ENCODE assay signal across 8 cellular contexts in the genomic region with DNA sequence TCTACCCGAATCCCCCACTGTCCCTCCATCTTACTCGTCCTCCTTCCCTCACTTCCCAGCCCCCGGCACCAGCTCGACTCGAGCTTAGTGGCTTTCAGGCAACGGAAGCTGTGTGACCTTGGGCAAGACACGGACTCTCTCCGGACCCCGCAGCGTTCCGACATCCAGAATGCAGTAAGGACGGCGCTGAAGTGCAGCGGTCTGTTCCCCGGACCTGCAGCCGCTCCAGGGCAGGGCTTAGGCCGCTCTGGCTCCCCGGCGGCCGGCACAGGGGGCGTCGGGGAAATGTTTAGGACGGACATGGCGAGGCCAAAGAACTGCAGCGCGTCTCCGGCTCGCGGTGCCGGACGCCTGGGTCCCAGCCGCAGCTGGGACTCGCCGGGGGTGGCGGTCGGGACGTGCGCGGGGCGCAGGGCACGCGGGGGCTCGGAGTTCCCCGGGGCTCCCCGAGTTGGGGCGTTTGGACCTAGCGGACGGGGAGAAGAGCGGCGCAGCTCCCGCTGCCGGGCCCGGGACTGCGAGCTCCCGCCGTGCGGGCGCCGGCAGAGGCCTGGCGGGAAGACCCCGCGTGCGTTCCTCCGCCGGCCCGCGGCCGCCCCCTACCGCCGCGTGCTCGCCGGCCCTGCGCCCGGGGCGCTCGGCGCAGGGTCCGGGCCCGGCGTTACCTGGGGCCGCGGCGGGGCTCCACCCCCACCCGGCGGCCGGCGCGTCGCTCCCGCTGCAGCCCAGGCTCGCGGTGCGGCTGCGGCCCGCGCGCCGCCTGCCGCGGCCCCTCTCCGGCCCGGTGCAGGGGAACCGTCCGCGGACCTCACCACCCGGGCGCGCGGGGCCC. TPM values are rescaled to one million over a fixed set of nuclear protein-coding genes. Genes with fewer than 3 reads are reported as not detected.
DNase-seq lines count a peak whose midpoint lies in the region; ATAC-seq and TF ChIP-seq lines count a peak whose summit lies in the region.

No MANE protein-coding gene starts in this region.

- H3K9me1 ChIP-seq in IMR-90 (ENCODE audit: insufficient read depth, low read length), result no peaks in the 10 kb centered on the region

- no peak overlapping the region for H4K91ac ChIP-seq in IMR-90 (ENCODE audit: insufficient read depth, low read depth, low read length)

- peak; percentile 42 for TF ChIP-seq RAD21 in IMR-90 (IDR thresholded peaks at IDR 0.05; ENCODE audit: low read length)

- no peak overlapping the region for H2BK5ac ChIP-seq in IMR-90 (ENCODE audit: low read depth, low read length, poor library complexity, severe bottlenecking)

- intact Hi-C loops in IMR-90 (cut with micrococcal nuclease) (no loop called here), left cardiac atrium (cut with DNase I) (loop anchor here in 1 of 2 donors (5.0 kb wide), 1 partner anchor 126 kb away; the partner anchor contains the start of gene CLTB)
- intact Hi-C loops in activated naive CD4-positive, alpha-beta T cell treated with anti-CD3 and anti-CD28 coated beads for 36 hours (cut with micrococcal nuclease), result loop anchor here (1.0 to 5.0 kb wide), 4 partner anchors 8 to 479 kb away; partner anchors contain the start of genes CLTB, HIGD2A, NOP16 and ZNF346

- H3K14ac ChIP-seq in IMR-90 (replicated peaks; ENCODE audit: low read depth, low read length), result no peak overlapping the region

- H2AFZ ChIP-seq in IMR-90 (replicated peaks; ENCODE audit: low read length, poor library complexity), result peak overlapping the region; percentile 84

- peak; percentile 41 for ATAC-seq in GM21529 (IDR thresholded peaks at IDR 0.05; ENCODE audit: unreplicated experiment)
- peak; percentile 66 for ATAC-seq in IMR-90 (ENCODE audit: low read depth)
- peak; percentile 25 to 48 for ATAC-seq in left cardiac atrium

- BruUV-seq in IMR-90 (replicated peaks; lab: Mats Ljungman, UMichigan), result no TSS peak

- peak overlapping the region; percentile 46 for H3K4me3 ChIP-seq in IMR-90 (ENCODE audit: insufficient read depth, low read depth, low read length)

- in situ Hi-C loops in IMR-90 (cut with MboI; ENCODE audit: low sequenced_read_pairs), result no loop called here

- 0 out of 2 replicates have a peak overlapping the region, but pooled peaks have one; percentile 29 for H2AK5ac ChIP-seq in IMR-90 (ENCODE audit: low read depth, low read length)

- H3K4ac ChIP-seq in IMR-90 (ENCODE audit: low read depth, low read length), result peak overlapping the region; percentile 54

- POLR2A ChIA-PET in IMR-90 (lab: Charles Lee; ENCODE audit: unreplicated experiment), result interaction anchor here (0.6 kb wide), 2 partner anchors 101 to 200 kb away, joined by 5 to 8 read pairs; no protein-coding TSS in a partner anchor

- dilution Hi-C loops in IMR-90 (cut with HindIII; ENCODE audit: low sequenced_read_pairs, unreplicated experiment), result no loop called here

- peak overlapping the region; percentile 85 for H3K4me2 ChIP-seq in IMR-90 (ENCODE audit: low read depth, low read length)

- peak; percentile 46 for TF ChIP-seq CTCF in IMR-90 (conservative IDR thresholded peaks at IDR 0.05; ENCODE audit: low read depth, low read length)

- no peaks in the 10 kb centered on the region for H3K27me3 Mint-ChIP-seq in activated naive CD4-positive, alpha-beta T cell treated with anti-CD3 and anti-CD28 coated beads for 36 hours (ENCODE audit: low read depth)

- H3K27me3 ChIP-seq in IMR-90 (ENCODE audit: control insufficient read depth, insufficient read depth, low read length), result no peaks in the 10 kb centered on the region; the same call in 1 of the 2 replicates

- no peak overlapping the region; the same call in 1 of the 2 replicates for H3K27ac ChIP-seq in IMR-90 (ENCODE audit: insufficient read depth, low read length)

- no peak for TF ChIP-seq POLR2A in IMR-90 (IDR thresholded peaks at IDR 0.05; ENCODE audit: low read depth, low read length)

- DNase-seq in NCI-H748 (lab: John Stamatoyannopoulos, UW; ENCODE audit: unreplicated experiment) (peak; percentile 69), NCI-H748 treated with DMSO at 0.1 percent for 48 hours (lab: John Stamatoyannopoulos, UW) (no peak), IMR-90 (peak; percentile 23), left cardiac atrium (peak; percentile 38), retina (peak; percentile 66), GF-D8 (lab: John Stamatoyannopoulos, UW) (no peak)
- DNase-seq in activated naive CD4-positive, alpha-beta T cell treated with anti-CD3 and anti-CD28 coated beads for 36 hours, result peak; percentile 33

- peak overlapping the region; percentile 90 for H3K27ac Mint-ChIP-seq in activated naive CD4-positive, alpha-beta T cell treated with anti-CD3 and anti-CD28 coated beads for 36 hours

- peak overlapping the region; percentile 27; the same call in 1 of the 2 replicates for H2BK120ac ChIP-seq in IMR-90 (ENCODE audit: low read depth, low read length)

- peaks cover 9% of the 10 kb centered on the region for H3K4me1 ChIP-seq in IMR-90 (ENCODE audit: control insufficient read depth, insufficient read depth, low read length)

- no peaks in the 10 kb centered on the region for H4K20me1 ChIP-seq in IMR-90 (ENCODE audit: insufficient read depth, low read length)

- H3K9ac ChIP-seq in IMR-90 (ENCODE audit: low read depth, low read length), result peak overlapping the region; percentile 42

- CTCF ChIA-PET in IMR-90 (lab: Yijun Ruan, JAX), result interaction anchor here (1.0 kb wide), 1 partner anchor 67 kb away, joined by 4 read pairs; no protein-coding TSS in a partner anchor
- CTCF ChIA-PET in activated naive CD4-positive, alpha-beta T cell treated with anti-CD3 and anti-CD28 coated beads for 36 hours (lab: Charles Lee), result interaction anchor here (0.6 to 3.5 kb wide), 8 partner anchors 9 to 884 kb away, joined by 3 to 21 read pairs (median 3); partner anchors contain the start of gene CLTB

- no peaks in the 10 kb centered on the region for H3K36me3 Mint-ChIP-seq in activated naive CD4-positive, alpha-beta T cell treated with anti-CD3 and anti-CD28 coated beads for 36 hours (ENCODE audit: low read depth)

- H3K79me1 ChIP-seq in IMR-90 (ENCODE audit: low read depth in 1 of 2, low read length in 2 of 2), result no peaks in the 10 kb centered on the region; a peak in 1 of 4 replicates

- 2% methylated on average over 77 of the region's 110 CpGs; no CpG with 5 or more reads in 1 of the 2 experiments for WGBS in IMR-90 (ENCODE audit: extremely low coverage in 2 of 2, insufficient read length in 1 of 2), 2 experiments

- H3K4me1 Mint-ChIP-seq in activated naive CD4-positive, alpha-beta T cell treated with anti-CD3 and anti-CD28 coated beads for 36 hours (ENCODE audit: low read depth), result peaks cover 64% of the 10 kb centered on the region

- H4K5ac ChIP-seq in IMR-90 (ENCODE audit: low read depth, low read length), result peak overlapping the region; percentile 35; the same call in 1 of the 2 replicates

- H2AK9ac ChIP-seq in IMR-90 (replicated peaks; ENCODE audit: low read depth, low read length, poor library complexity), result peak overlapping the region; percentile 71

- H3K9me3 ChIP-seq in IMR-90 (ENCODE audit: control insufficient read depth, insufficient read depth, low read length), result no peaks in the 10 kb centered on the region

- H3K23ac ChIP-seq in IMR-90 (ENCODE audit: low read depth, low read length), result peak overlapping the region; percentile 59

- no peak overlapping the region for H3K18ac ChIP-seq in IMR-90 (ENCODE audit: low read depth, low read length)

- H4K8ac ChIP-seq in IMR-90 (ENCODE audit: low read depth in 2 of 2, low read length in 2 of 2), result peak overlapping the region; percentile 53 to 70; a peak in 2 of 4 replicates

- H3K36me3 ChIP-seq in IMR-90 (ENCODE audit: control insufficient read depth, insufficient read depth, low read length), result no peaks in the 10 kb centered on the region

- no peak overlapping the region for H2BK15ac ChIP-seq in IMR-90 (ENCODE audit: low read depth, low read length)

- no peak overlapping the region for H3K56ac ChIP-seq in IMR-90 (ENCODE audit: extremely low read depth, insufficient read depth, low read length)

- H2BK20ac ChIP-seq in IMR-90 (ENCODE audit: low read depth, low read length), result 0 out of 2 replicates have a peak overlapping the region, but pooled peaks have one; percentile 36

- H3K4me3 Mint-ChIP-seq in activated naive CD4-positive, alpha-beta T cell treated with anti-CD3 and anti-CD28 coated beads for 36 hours, result peak overlapping the region; percentile 88

- no peaks in the 10 kb centered on the region for H3K9me3 Mint-ChIP-seq in activated naive CD4-positive, alpha-beta T cell treated with anti-CD3 and anti-CD28 coated beads for 36 hours

TF ChIP-seq in IMR-90, 13 proteins besides CTCF, POLR2A, EP300 and RAD21:
- no peak for TF ChIP-seq RCOR1 (IDR thresholded peaks at IDR 0.05; ENCODE audit: insufficient replicate concordance, low read length)
- TF ChIP-seq SMC3 (IDR thresholded peaks at IDR 0.05; ENCODE audit: low read depth, low read length), result 0 out of 2 replicates have a peak, but pooled peaks have one; percentile 9
- TF ChIP-seq MXI1 (IDR thresholded peaks at IDR 0.05; ENCODE audit: borderline replicate concordance, low read depth, low read length), result no peak
- TF ChIP-seq MAFK (IDR thresholded peaks at IDR 0.05; ENCODE audit: low read depth, low read length), result no peak
- TF ChIP-seq CEBPB (IDR thresholded peaks at IDR 0.05; ENCODE audit: low read depth, low read length), result no peak
- peak; percentile 20; the same call in 1 of the 2 replicates for TF ChIP-seq MAZ (IDR thresholded peaks at IDR 0.05; ENCODE audit: borderline replicate concordance, low read depth, low read length)
- no peak for TF ChIP-seq RFX5 (IDR thresholded peaks at IDR 0.05; ENCODE audit: low read depth, low read length)
- no peak for TF ChIP-seq CHD1 (IDR thresholded peaks at IDR 0.05; ENCODE audit: low read depth, low read length)
- no peak for TF ChIP-seq BHLHE40 (IDR thresholded peaks at IDR 0.05; ENCODE audit: low read depth, low read length)

RNA-seq across cellular contexts. Expression of gene RNF44, which starts 5.6 kb away (rescaled TPM):
- total RNA-seq in IMR-90 (2012; rRNA removed) (0.54 and 0.83 TPM in 2 replicates), left cardiac atrium (10 to 100 TPM; 24.5 to 26.6 TPM)
- polyA plus RNA-seq in IMR-90 (2012; rRNA removed), result 12.4 and 13.2 TPM in 2 replicates
- 5.9 and 12.1 TPM in 2 replicates for polyA plus RNA-seq in IMR-90 (2012; cell fraction: cytosol; rRNA removed)
- 56.1 and 127 TPM in 2 replicates for polyA plus RNA-seq in IMR-90 (2012; cell fraction: nucleus; rRNA removed; ENCODE audit: low replicate concordance)
- 10 to 100 TPM; 83.3 to 88.3 TPM for total RNA-seq in activated naive CD4-positive, alpha-beta T cell treated with anti-CD3 and anti-CD28 coated beads for 36 hours

RNA-seq across cellular contexts. Expression of gene CDHR2, which starts 6.3 kb away (rescaled TPM):
- total RNA-seq in IMR-90 (2012; rRNA removed), result not detected in 2 replicates
- polyA plus RNA-seq in IMR-90 (2012; rRNA removed), result not detected in 2 replicates
- polyA plus RNA-seq in IMR-90 (2012; cell fraction: cytosol; rRNA removed), result not detected in 2 replicates
- polyA plus RNA-seq in IMR-90 (2012; cell fraction: nucleus; rRNA removed; ENCODE audit: low replicate concordance), result 0.07 TPM in 2 replicates
- under 1 TPM; 0.19 to 0.35 TPM for total RNA-seq in activated naive CD4-positive, alpha-beta T cell treated with anti-CD3 and anti-CD28 coated beads for 36 hours
- total RNA-seq in left cardiac atrium, result under 1 TPM; 0.29 TPM

Comparison
In these comparisons a context has a peak if more than half of its experiments do, and no peak if none do; other contexts are left out.
1. DNase-seq: peak in NCI-H748 (single experiment), IMR-90 (single experiment), activated naive CD4-positive, alpha-beta T cell treated with anti-CD3 and anti-CD28 coated beads for 36 hours (single experiment), left cardiac atrium (single experiment) and retina (single experiment); none in NCI-H748 treated with DMSO at 0.1 percent for 48 hours (single experiment) and GF-D8 (single experiment).
2. RNA of gene RNF44, which starts 5.6 kb away (total RNA-seq): 83.3 to 88.3 TPM in activated naive CD4-positive, alpha-beta T cell treated with anti-CD3 and anti-CD28 coated beads for 36 hours and 24.5 to 26.6 TPM in left cardiac atrium; 0.54 to 0.83 TPM in IMR-90; every median in the first group is over 10 times any median in the second.
3. Peak in every context shown above with its lines, with median percentiles within 50 percentile points of each other: ATAC-seq.